ENCODE assay signal across 31 cellular contexts in the genomic region with DNA sequence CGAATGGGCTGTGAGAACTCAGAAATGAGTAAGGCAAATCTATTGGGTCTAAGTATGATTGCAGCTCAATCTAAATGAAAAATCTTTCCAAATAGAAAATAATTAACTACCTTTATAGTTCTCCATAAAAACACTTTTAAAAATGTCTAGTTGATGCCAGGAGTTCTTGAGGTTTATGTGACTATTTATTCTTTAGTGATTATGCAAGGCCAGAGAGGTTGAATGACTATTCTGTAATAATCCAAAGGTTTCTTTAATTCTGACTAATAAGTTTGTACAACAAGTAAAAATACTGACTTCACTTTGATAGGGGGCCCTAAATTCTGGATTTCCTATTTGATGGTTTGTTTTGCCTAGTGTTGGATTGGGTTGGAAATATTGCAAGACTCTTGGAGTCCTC.
"Had no signal": no experiment of that assay in that cellular context is flagged by ENCODE, and none has a peak within 500 bp of the region (broad histone marks: within the 10 kb centered on the region; RNA-seq: fewer than 3 reads in every experiment).

No MANE protein-coding gene starts in this region.

- ATAC-seq: activated CD4-positive, alpha-beta T cell treated with anti-CD3 and anti-CD28 coated beads for 36 hours; activated CD8-positive, alpha-beta memory T cell treated with anti-CD3 and anti-CD28 coated beads, Interleukin-2, amount 10 ng/mL, durations not matched to agents 7 days and 5 days; activated CD8-positive, alpha-beta T cell treated with anti-CD3 and anti-CD28 coated beads, Interleukin-2, amount 10 ng/mL, durations not matched to agents 7 days and 5 days; activated T-cell treated with anti-CD3 and anti-CD28 coated beads, Interleukin-2, amount 50 U/mL, for 72 hours; effector memory CD8-positive, alpha-beta T cell; T-helper 17 cell had no signal

- H3K9me3 ChIP-seq: esophagus muscularis mucosa had no signal

- H3K27me3 ChIP-seq: brain microvascular endothelial cell, esophagus muscularis mucosa had no signal

- H3K36me3 ChIP-seq: brain microvascular endothelial cell, esophagus muscularis mucosa had no signal

- DNase-seq: activated CD4-positive, alpha-beta memory T cell treated with anti-CD3 and anti-CD28 coated beads for 36 hours; activated CD4-positive, alpha-beta T cell treated with anti-CD3 and anti-CD28 coated beads for 36 hours; activated CD4-positive, alpha-beta T cell treated with anti-CD3 and anti-CD28 coated beads, Interleukin-2, amount 10 ng/mL, durations not matched to agents 24 days and 14 days; activated CD4-positive, CD25-positive, alpha-beta regulatory T cell; activated CD4-positive, CD25-positive, alpha-beta regulatory T cell treated with anti-CD3 and anti-CD28 coated beads, Interleukin-2, amount 50 U/mL, for 72 hours; activated CD8-positive, alpha-beta memory T cell treated with anti-CD3 and anti-CD28 coated beads, Interleukin-2, amount 10 ng/mL, durations not matched to agents 7 days and 5 days; activated CD8-positive, alpha-beta memory T cell treated with anti-CD3 and anti-CD28 coated beads, Interleukin-2, amount 50 U/mL, for 4 hours; activated CD8-positive, alpha-beta T cell treated with anti-CD3 and anti-CD28 coated beads, Interleukin-2, amount 10 ng/mL, durations not matched to agents 7 days and 5 days; activated effector memory CD4-positive, alpha-beta T cell treated with Interleukin-2 at 50 U/mL for 16 hours; activated gamma-delta T cell treated with Interleukin-2 at 50 U/mL for 16 hours; activated naive CD4-positive, alpha-beta T cell treated with anti-CD3 and anti-CD28 coated beads, Interleukin-2, amount 50 U/mL, for 16 hours; activated naive CD4-positive, alpha-beta T cell treated with Interleukin-2 at 50 U/mL for 16 hours; activated T-cell treated with anti-CD3 and anti-CD28 coated beads, Interleukin-2, amount 50 U/mL, for 1 hour; activated T-cell treated with anti-CD3 and anti-CD28 coated beads, Interleukin-2, amount 50 U/mL, for 72 hours; amniotic stem cell; anterior cingulate cortex; brain microvascular endothelial cell; cortex of kidney; dermis blood vessel endothelial cell; effector CD4-positive, alpha-beta T cell; effector memory CD8-positive, alpha-beta T cell; erythroblast; foreskin fibroblast; T-helper 1 cell; T-helper 17 cell; T1000 had no signal

- H3K27ac ChIP-seq: brain microvascular endothelial cell, esophagus muscularis mucosa had no signal

- H3K4me3 ChIP-seq: esophagus muscularis mucosa had no signal

- H3K4me1 ChIP-seq: esophagus muscularis mucosa had no signal

- FAIRE-seq: astrocyte, bronchial epithelial cell, colon, frontal cortex had no signal
